In the genomic region with DNA sequence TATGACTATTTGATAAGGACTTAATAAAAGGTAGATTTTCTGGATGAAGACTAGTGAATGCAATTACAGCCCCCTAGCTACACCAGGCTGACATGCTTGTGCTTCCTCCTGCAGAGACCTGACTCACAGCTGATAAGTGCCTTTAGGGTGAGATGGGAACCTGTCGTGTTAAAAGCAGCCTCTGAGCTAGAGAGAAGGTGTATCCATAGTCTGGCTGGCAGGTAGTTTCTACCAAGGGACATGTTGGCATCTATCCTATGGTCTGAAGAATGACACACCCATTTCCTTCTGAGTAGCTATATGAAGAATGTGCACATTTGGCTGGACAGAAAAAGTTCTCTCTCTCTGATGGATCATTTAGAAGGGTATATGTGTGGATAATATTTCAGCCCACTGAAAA, we compare ENCODE assay signal across 16 cellular contexts.
DNase-seq lines count a peak whose midpoint lies in the region; ATAC-seq and TF ChIP-seq lines count a peak whose summit lies in the region.
"Had no signal": no experiment of that assay in that cellular context is flagged by ENCODE, and none has a peak within 500 bp of the region (broad histone marks: within the 10 kb centered on the region; RNA-seq: fewer than 3 reads in every experiment).

No MANE protein-coding gene starts in this region.

- no peak overlapping the region for H3K4me3 Mint-ChIP-seq in activated T-helper 2 cell treated with anti-CD3 and anti-CD28 coated beads, Interferon-gamma antibody, Interleukin-2, Interleukin-4, amounts not matched to agents 10 μg/mL and 5 μg/mL and 100 μg/mL, durations not matched to agents 14 hours and 24 hours and 36 hours (ENCODE audit: low read depth)
- H3K4me3 Mint-ChIP-seq: CD4-positive, alpha-beta memory T cell had no signal

- H3K9me2 ChIP-seq in Karpas-422 (replicated peaks; ENCODE audit: insufficient read depth, low read length) = no peaks in the 10 kb centered on the region

- 71% methylated on average over 1 of the region's 1 CpG for WGBS in esophagus muscularis mucosa

- no peak for TF ChIP-seq EP300 in esophagus muscularis mucosa (IDR thresholded peaks at IDR 0.05)

- intact Hi-C loops in esophagus muscularis mucosa (cut with DNase I) = no loop called here
- intact Hi-C loops in mucosa of descending colon (cut with DNase I, micrococcal nuclease) = no loop called here
- intact Hi-C loops in activated T-helper 2 cell treated with anti-CD3 and anti-CD28 coated beads, Interferon-gamma antibody, Interleukin-2, Interleukin-4, amounts not matched to agents 10 μg/mL and 5 μg/mL and 100 μg/mL, durations not matched to agents 14 hours and 24 hours and 36 hours (cut with micrococcal nuclease) = no loop called here

- no peak for TF ChIP-seq CTCF in RWPE2 (IDR thresholded peaks at IDR 0.05; ENCODE audit: poor library complexity, severe bottlenecking)
- TF ChIP-seq CTCF in esophagus muscularis mucosa (IDR thresholded peaks at IDR 0.05) = no peak
- TF ChIP-seq CTCF in mucosa of descending colon (IDR thresholded peaks at IDR 0.05) = no peak

- H3K9me3 Mint-ChIP-seq in activated T-helper 2 cell treated with anti-CD3 and anti-CD28 coated beads, Interferon-gamma antibody, Interleukin-2, Interleukin-4, amounts not matched to agents 10 μg/mL and 5 μg/mL and 100 μg/mL, durations not matched to agents 14 hours and 24 hours and 36 hours = no peaks in the 10 kb centered on the region

- TF ChIP-seq POLR2A in esophagus muscularis mucosa (IDR thresholded peaks at IDR 0.05; ENCODE audit: low read depth) = no peak

- peaks cover 66% of the 10 kb centered on the region for H3K79me2 ChIP-seq in Karpas-422 (ENCODE audit: low read length)

- H3K4me1 Mint-ChIP-seq in activated T-helper 2 cell treated with anti-CD3 and anti-CD28 coated beads, Interferon-gamma antibody, Interleukin-2, Interleukin-4, amounts not matched to agents 10 μg/mL and 5 μg/mL and 100 μg/mL, durations not matched to agents 14 hours and 24 hours and 36 hours (ENCODE audit: low read depth) = no peaks in the 10 kb centered on the region
- H3K4me1 Mint-ChIP-seq: CD4-positive, alpha-beta memory T cell had no signal

- H3K27me3 Mint-ChIP-seq in activated T-helper 2 cell treated with anti-CD3 and anti-CD28 coated beads, Interferon-gamma antibody, Interleukin-2, Interleukin-4, amounts not matched to agents 10 μg/mL and 5 μg/mL and 100 μg/mL, durations not matched to agents 14 hours and 24 hours and 36 hours (ENCODE audit: low read depth) = no peaks in the 10 kb centered on the region
- H3K27me3 Mint-ChIP-seq: CD4-positive, alpha-beta memory T cell had no signal

- no peak for DNase-seq in Karpas-422
- DNase-seq in RWPE2 (ENCODE audit: low spot score) = no peak
- peak; percentile 78 for DNase-seq in esophagus muscularis mucosa (ENCODE audit: extremely low spot score)
- DNase-seq in mucosa of descending colon = no peak
- DNase-seq in HUDEP-2 (lab: John Stamatoyannopoulos, UW; ENCODE audit: unreplicated experiment in 76 of 76) = no peak
- DNase-seq in activated T-helper 2 cell treated with anti-CD3 and anti-CD28 coated beads, Interferon-gamma antibody, Interleukin-2, Interleukin-4, amounts not matched to agents 10 μg/mL and 5 μg/mL and 100 μg/mL, durations not matched to agents 14 hours and 24 hours and 36 hours (ENCODE audit: low spot score) = no peak
- DNase-seq: BE2C; CD4-positive, alpha-beta memory T cell; DND-41; GDM1; Kasumi-1; NCI-H1417; NCI-H2029 treated with DMSO at 0.1 percent for 48 hours; NCI-H2227 treated with DMSO at 0.1 percent for 48 hours; NCI-H524 treated with DMSO at 0.1 percent for 48 hours had no signal

- no peaks in the 10 kb centered on the region for H3K36me3 Mint-ChIP-seq in activated T-helper 2 cell treated with anti-CD3 and anti-CD28 coated beads, Interferon-gamma antibody, Interleukin-2, Interleukin-4, amounts not matched to agents 10 μg/mL and 5 μg/mL and 100 μg/mL, durations not matched to agents 14 hours and 24 hours and 36 hours (ENCODE audit: low read depth)
- H3K36me3 Mint-ChIP-seq: CD4-positive, alpha-beta memory T cell had no signal

- H3K4me1 ChIP-seq in Karpas-422 (ENCODE audit: low read length) (peaks cover 56% of the 10 kb centered on the region), RWPE2 (ENCODE audit: insufficient read depth, poor library complexity, severe bottlenecking) (no peaks in the 10 kb centered on the region), esophagus muscularis mucosa (no peaks in the 10 kb centered on the region), mucosa of descending colon (ENCODE audit: low read depth) (no peaks in the 10 kb centered on the region)
- H3K4me1 ChIP-seq: BE2C had no signal

- H3K27me3 ChIP-seq in Karpas-422 (ENCODE audit: low read length) = no peaks in the 10 kb centered on the region
- H3K27me3 ChIP-seq in RWPE2 (ENCODE audit: insufficient read depth, poor library complexity, severe bottlenecking) = no peaks in the 10 kb centered on the region
- no peaks in the 10 kb centered on the region for H3K27me3 ChIP-seq in esophagus muscularis mucosa
- H3K27me3 ChIP-seq: BE2C had no signal

- H3K27ac Mint-ChIP-seq in activated T-helper 2 cell treated with anti-CD3 and anti-CD28 coated beads, Interferon-gamma antibody, Interleukin-2, Interleukin-4, amounts not matched to agents 10 μg/mL and 5 μg/mL and 100 μg/mL, durations not matched to agents 14 hours and 24 hours and 36 hours = no peak overlapping the region
- H3K27ac Mint-ChIP-seq: CD4-positive, alpha-beta memory T cell had no signal

- H3K4me3 ChIP-seq in Karpas-422 (ENCODE audit: low read length) = no peak overlapping the region
- H3K4me3 ChIP-seq in RWPE2 (ENCODE audit: severe bottlenecking) = no peak overlapping the region
- no peak overlapping the region for H3K4me3 ChIP-seq in esophagus muscularis mucosa
- no peak overlapping the region for H3K4me3 ChIP-seq in mucosa of descending colon

- H3K36me3 ChIP-seq in Karpas-422 (ENCODE audit: insufficient read depth, low read length) (no peaks in the 10 kb centered on the region; the same call in 1 of the 2 replicates), RWPE2 (ENCODE audit: low read depth) (no peaks in the 10 kb centered on the region), esophagus muscularis mucosa (no peaks in the 10 kb centered on the region), mucosa of descending colon (ENCODE audit: low read depth) (no peaks in the 10 kb centered on the region)
- H3K36me3 ChIP-seq: BE2C had no signal

- H3K9ac ChIP-seq in Karpas-422 (ENCODE audit: low read length) = no peak overlapping the region

- no peaks in the 10 kb centered on the region; the same call in 1 of the 2 replicates for H4K20me1 ChIP-seq in Karpas-422 (ENCODE audit: insufficient read depth, low read depth, low read length)

- H2AFZ ChIP-seq in Karpas-422 (ENCODE audit: low read length) = no peak overlapping the region

- no peaks in the 10 kb centered on the region for H3K9me3 ChIP-seq in Karpas-422 (ENCODE audit: low read length)
- no peaks in the 10 kb centered on the region for H3K9me3 ChIP-seq in RWPE2 (ENCODE audit: severe bottlenecking)
- no peaks in the 10 kb centered on the region for H3K9me3 ChIP-seq in esophagus muscularis mucosa
- H3K9me3 ChIP-seq in mucosa of descending colon = no peaks in the 10 kb centered on the region
- H3K9me3 ChIP-seq: BE2C had no signal

- H3K27ac ChIP-seq in Karpas-422 (ENCODE audit: low read length) (peak overlapping the region; percentile 0; the same call in 1 of the 2 replicates), RWPE2 (ENCODE audit: poor library complexity, severe bottlenecking) (no peak overlapping the region), esophagus muscularis mucosa (replicated peaks in 1 of 4) (no peak overlapping the region)

- ATAC-seq in RWPE2 (ENCODE audit: low read depth) (peak; percentile 64), mucosa of descending colon (peak; percentile 51), GM19324 (IDR thresholded peaks at IDR 0.05; ENCODE audit: low FRiP score, unreplicated experiment) (no peak)

- H3K4me2 ChIP-seq in Karpas-422 (ENCODE audit: low read depth, low read length, poor library complexity, severe bottlenecking) = no peak overlapping the region
